ENCODE assay signal across 15 cellular contexts in genomic region chr12:11677752-11678151, GRCh38. TPM values are rescaled to one million over a fixed set of nuclear protein-coding genes. Genes with fewer than 3 reads are reported as not detected.
DNase-seq lines count a peak whose midpoint lies in the region; ATAC-seq, FAIRE-seq and TF ChIP-seq lines count a peak whose summit lies in the region.
"Had no signal": no experiment of that assay in that cellular context is flagged by ENCODE, and none has a peak within 500 bp of the region (broad histone marks: within the 10 kb centered on the region; RNA-seq: fewer than 3 reads in every experiment).

No MANE protein-coding gene starts in this region.

- no peak overlapping the region for H3K9ac ChIP-seq in endodermal cell (ENCODE audit: extremely low read depth, low read length, poor library complexity, severe bottlenecking)

- no peak overlapping the region for H3K27ac ChIP-seq in right atrium auricular region
- H3K27ac ChIP-seq in endodermal cell (ENCODE audit: low read depth, low read length), result no peak overlapping the region
- H3K27ac ChIP-seq in brain microvascular endothelial cell, result no peak overlapping the region

- 91 to 92% methylated on average over 7 of the region's 7 CpGs for WGBS in endodermal cell (ENCODE audit: insufficient coverage in 1 of 2, insufficient read length in 1 of 2), 2 experiments

- intact Hi-C loops in Right ventricle myocardium inferior (cut with DNase I), result no loop called here
- intact Hi-C loops in left ventricle myocardium superior (cut with micrococcal nuclease), result no loop called here

- no peak overlapping the region for H3K4me3 Mint-ChIP-seq in endodermal cell
- H3K4me3 Mint-ChIP-seq: B cell; CD4-positive, alpha-beta T cell had no signal

- FAIRE-seq in H54 (lab: Jason Lieb, UNC), result no peak
- FAIRE-seq: A204.1, GM12878, GM18507 had no signal

- peaks cover 4% of the 10 kb centered on the region for H3K9me3 Mint-ChIP-seq in endodermal cell
- H3K9me3 Mint-ChIP-seq: CD4-positive, alpha-beta T cell had no signal

- H3K36me3 Mint-ChIP-seq in endodermal cell (ENCODE audit: low read depth), result no peaks in the 10 kb centered on the region

- TF ChIP-seq POLR2A in H54 (IDR thresholded peaks at IDR 0.05; ENCODE audit: low read depth, low read length), result no peak

- TF ChIP-seq CTCF in right atrium auricular region (IDR thresholded peaks at IDR 0.05), result no peak
- peak; percentile 19 for TF ChIP-seq CTCF in endodermal cell (conservative IDR thresholded peaks at IDR 0.05)
- no peak for TF ChIP-seq CTCF in brain microvascular endothelial cell (IDR thresholded peaks at IDR 0.05; ENCODE audit: low read depth, low read length, missing control alignments)

- in situ Hi-C loops in brain microvascular endothelial cell (cut with HindIII; ENCODE audit: low pct_ligation_motif_present, low sequenced_read_pairs), result no loop called here

- H3K4me1 ChIP-seq in right atrium auricular region (peaks cover 0 to 62% of the 10 kb centered on the region in 2 donors), endodermal cell (ENCODE audit: control insufficient read depth, insufficient read depth, low read length) (no peaks in the 10 kb centered on the region)

- no peak overlapping the region for H3K27ac Mint-ChIP-seq in endodermal cell
- H3K27ac Mint-ChIP-seq: CD4-positive, alpha-beta T cell had no signal

- H3K36me3 ChIP-seq in right atrium auricular region, result no peaks in the 10 kb centered on the region
- no peaks in the 10 kb centered on the region for H3K36me3 ChIP-seq in endodermal cell (ENCODE audit: control insufficient read depth, insufficient read depth, low read length)
- H3K36me3 ChIP-seq in brain microvascular endothelial cell (replicated peaks), result no peaks in the 10 kb centered on the region

- peaks cover 15% of the 10 kb centered on the region for H3K4me1 Mint-ChIP-seq in endodermal cell

- H3K9me3 ChIP-seq in right atrium auricular region (no peaks in the 10 kb centered on the region), endodermal cell (ENCODE audit: control insufficient read depth, low read length) (no peaks in the 10 kb centered on the region)

- DNase-seq in Right ventricle myocardium inferior (ENCODE audit: missing footprints) (peak; percentile 79), right atrium auricular region (ENCODE audit: low spot score) (no peak), endodermal cell (no peak), left ventricle myocardium superior (peak; percentile 70), H54 (ENCODE audit: insufficient read length, low spot score) (no peak), brain microvascular endothelial cell (no peak)
- DNase-seq: C1 segment of cervical spinal cord; CD4-positive, alpha-beta T cell; DMS79; H7 had no signal

- no peaks in the 10 kb centered on the region for H3K27me3 Mint-ChIP-seq in endodermal cell (ENCODE audit: insufficient read depth)
- H3K27me3 Mint-ChIP-seq: B cell; CD4-positive, alpha-beta T cell had no signal

- H3K27me3 ChIP-seq in right atrium auricular region (no peaks in the 10 kb centered on the region), endodermal cell (ENCODE audit: control insufficient read depth, insufficient read depth, low read length, poor library complexity, severe bottlenecking) (no peaks in the 10 kb centered on the region), brain microvascular endothelial cell (replicated peaks) (no peaks in the 10 kb centered on the region)

- ATAC-seq in Right ventricle myocardium inferior (peak; percentile 79), left ventricle myocardium superior (peak; percentile 88), HG02642 (IDR thresholded peaks at IDR 0.05; ENCODE audit: poor library complexity, unreplicated experiment) (no peak)
- ATAC-seq: GM12878 had no signal

- H3K4me3 ChIP-seq in right atrium auricular region (no peak overlapping the region), endodermal cell (ENCODE audit: low read length) (no peak overlapping the region), brain microvascular endothelial cell (ENCODE audit: low read depth, low read length) (no peak overlapping the region)
- H3K4me3 ChIP-seq: GM12878 had no signal

RNA-seq across cellular contexts. Expression of gene ETV6, which starts 28.3 kb away (rescaled TPM):
- total RNA-seq in Right ventricle myocardium inferior, result 15.2 TPM
- total RNA-seq in right atrium auricular region, result 1 to 10 TPM; 6.7 TPM
- 10 to 100 TPM in 1 of 2 donors, 1 to 10 TPM in 1; 9.3 to 22.1 TPM for total RNA-seq in endodermal cell
- 7.5 TPM for polyA plus RNA-seq in endodermal cell (2013, experiment 1 of 2)
- 7.7 TPM for polyA plus RNA-seq in endodermal cell (2013, experiment 2 of 2)
- total RNA-seq in left ventricle myocardium superior, result 14.7 TPM

Comparison
In these comparisons a context has a peak if more than half of its experiments do, and no peak if none do; other contexts are left out.
1. DNase-seq: peak in Right ventricle myocardium inferior (single experiment) and left ventricle myocardium superior (single experiment); none in right atrium auricular region (single experiment), endodermal cell (single experiment), H54 (single experiment) and brain microvascular endothelial cell (single experiment).